In genomic region chr12:57461326-57461903, GRCh38 we compare ENCODE assay signal across 8 cellular contexts. TPM values are rescaled to one million over a fixed set of nuclear protein-coding genes. Genes with fewer than 3 reads are reported as not detected.
A peak's percentile ranks its signal among the peaks of the same experiment; 100 is the strongest.
DNase-seq lines count a peak whose midpoint lies in the region; ATAC-seq and TF ChIP-seq lines count a peak whose summit lies in the region.

No MANE protein-coding gene starts in this region.

- peak overlapping the region; percentile 89 to 100 (median 99) for H3K4me2 ChIP-seq in BLaER1 treated with 17β-estradiol and CSF1 and Interleukin-3, amounts not matched to agents 10 nM and 100 nM
- H3K4me2 ChIP-seq in fibroblast of lung (ENCODE audit: extremely low read depth, insufficient read depth, low read length): peak overlapping the region; percentile 94

- peaks cover 0 to 11% (median 0%) of the 10 kb centered on the region in 11 experiments; a peak in 6 of 22 replicates for H4K20me1 ChIP-seq in BLaER1 treated with 17β-estradiol and CSF1 and Interleukin-3, amounts not matched to agents 10 nM and 100 nM
- H4K20me1 ChIP-seq in fibroblast of lung (ENCODE audit: control insufficient read depth, extremely low read depth, insufficient read depth, low read length): no peaks in the 10 kb centered on the region

- H3K4me3 ChIP-seq in BLaER1 treated with 17β-estradiol and CSF1 and Interleukin-3, amounts not matched to agents 10 nM and 100 nM: peak overlapping the region; percentile 56 to 75 (median 69)
- H3K4me3 ChIP-seq in HFF-Myc (replicated peaks; ENCODE audit: low read depth, low read length) (peak overlapping the region; percentile 58), fibroblast of lung (replicated peaks in 1 of 4; ENCODE audit: control extremely low read depth in 1 of 4, insufficient read depth in 1 of 4, low read depth in 3 of 4, low read length in 4 of 4) (peak overlapping the region; percentile 56 to 88 (median 70))

- peaks cover 51% of the 10 kb centered on the region for H3K4me1 Mint-ChIP-seq in activated CD4-positive, alpha-beta T cell treated with anti-CD3 and anti-CD28 coated beads, Interleukin-2, amount 10 ng/mL, durations not matched to agents 7 days and 5 days
- peaks cover 31 to 61% (median 39%) of the 10 kb centered on the region in 4 donors for H3K4me1 Mint-ChIP-seq in naive thymus-derived CD8-positive, alpha-beta T cell

- peak overlapping the region in 2 of 11 experiments; percentile 18 to 20; a peak in 2 of 22 replicates for H3K27ac ChIP-seq in BLaER1 treated with 17β-estradiol and CSF1 and Interleukin-3, amounts not matched to agents 10 nM and 100 nM
- H3K27ac ChIP-seq in fibroblast of lung (ENCODE audit: insufficient read depth, low read length): peak overlapping the region; percentile 6

- POLR2A ChIA-PET in activated CD4-positive, alpha-beta T cell treated with anti-CD3 and anti-CD28 coated beads, Interleukin-2, amount 10 ng/mL, durations not matched to agents 7 days and 5 days (lab: Charles Lee): no interaction called here
- POLR2A ChIA-PET in naive thymus-derived CD8-positive, alpha-beta T cell (lab: Charles Lee): interaction anchor here (0.8 to 7.5 kb wide), 9 partner anchors 8 to 60 kb away, joined by 3 to 133 read pairs (median 6); partner anchors contain the start of genes ARHGAP9, DDIT3 and MARS1

- no peaks in the 10 kb centered on the region for H3K9me3 ChIP-seq in BLaER1 treated with 17β-estradiol and CSF1 and Interleukin-3, amounts not matched to agents 10 nM and 100 nM (replicated peaks in 1 of 11)
- no peaks in the 10 kb centered on the region for H3K9me3 ChIP-seq in fibroblast of lung (ENCODE audit: control insufficient read depth, insufficient read depth, low read depth, low read length)

- H3K27ac Mint-ChIP-seq in activated CD4-positive, alpha-beta T cell treated with anti-CD3 and anti-CD28 coated beads, Interleukin-2, amount 10 ng/mL, durations not matched to agents 7 days and 5 days: no peak overlapping the region
- peak overlapping the region in 8 of 10 donors; percentile 71 to 93 (median 80) for H3K27ac Mint-ChIP-seq in naive thymus-derived CD8-positive, alpha-beta T cell

- H2AFZ ChIP-seq in fibroblast of lung (ENCODE audit: low read length): peak overlapping the region; percentile 67

- CTCF ChIA-PET in activated CD4-positive, alpha-beta T cell treated with anti-CD3 and anti-CD28 coated beads, Interleukin-2, amount 10 ng/mL, durations not matched to agents 7 days and 5 days (lab: Charles Lee): interaction anchor here (1.2 to 3.7 kb wide), 7 partner anchors 8 to 248 kb away, joined by 3 to 27 read pairs (median 4); partner anchors contain the start of gene ARHGAP9

- H3K36me3 ChIP-seq in BLaER1 treated with 17β-estradiol and CSF1 and Interleukin-3, amounts not matched to agents 10 nM and 100 nM: no peaks in the 10 kb centered on the region
- H3K36me3 ChIP-seq in fibroblast of lung (ENCODE audit: control insufficient read depth, insufficient read depth, low read length): no peaks in the 10 kb centered on the region

- no peaks in the 10 kb centered on the region for H3K9me3 Mint-ChIP-seq in activated CD4-positive, alpha-beta T cell treated with anti-CD3 and anti-CD28 coated beads, Interleukin-2, amount 10 ng/mL, durations not matched to agents 7 days and 5 days
- H3K9me3 Mint-ChIP-seq in naive thymus-derived CD8-positive, alpha-beta T cell: no peaks in the 10 kb centered on the region

- H3K79me2 ChIP-seq in fibroblast of lung (ENCODE audit: control insufficient read depth, insufficient read depth, low read length): no peaks in the 10 kb centered on the region

- H3K9ac ChIP-seq in BLaER1 treated with 17β-estradiol and CSF1 and Interleukin-3, amounts not matched to agents 10 nM and 100 nM: peak overlapping the region; percentile 54 to 76 (median 71)
- peak overlapping the region; percentile 30 for H3K9ac ChIP-seq in fibroblast of lung (ENCODE audit: insufficient read depth, low read length)

- peak overlapping the region; percentile 76 for H3K4me3 Mint-ChIP-seq in activated CD4-positive, alpha-beta T cell treated with anti-CD3 and anti-CD28 coated beads, Interleukin-2, amount 10 ng/mL, durations not matched to agents 7 days and 5 days
- peak overlapping the region; percentile 80 to 96 (median 88) for H3K4me3 Mint-ChIP-seq in naive thymus-derived CD8-positive, alpha-beta T cell

- peak in 1 of 2 donors; percentile 7 for ATAC-seq in naive thymus-derived CD8-positive, alpha-beta T cell
- ATAC-seq in HG03432 (IDR thresholded peaks at IDR 0.05; ENCODE audit: unreplicated experiment) (no peak), GM18502 (IDR thresholded peaks at IDR 0.05; ENCODE audit: poor library complexity, unreplicated experiment) (no peak), HG03460 (IDR thresholded peaks at IDR 0.05; ENCODE audit: unreplicated experiment) (no peak)

- H3K27me3 Mint-ChIP-seq in activated CD4-positive, alpha-beta T cell treated with anti-CD3 and anti-CD28 coated beads, Interleukin-2, amount 10 ng/mL, durations not matched to agents 7 days and 5 days: peaks cover 19% of the 10 kb centered on the region
- H3K27me3 Mint-ChIP-seq in naive thymus-derived CD8-positive, alpha-beta T cell: peaks cover 0 to 3% (median 0%) of the 10 kb centered on the region in 5 donors

- H3K36me3 Mint-ChIP-seq in activated CD4-positive, alpha-beta T cell treated with anti-CD3 and anti-CD28 coated beads, Interleukin-2, amount 10 ng/mL, durations not matched to agents 7 days and 5 days (ENCODE audit: low read depth): no peaks in the 10 kb centered on the region
- H3K36me3 Mint-ChIP-seq in naive thymus-derived CD8-positive, alpha-beta T cell: no peaks in the 10 kb centered on the region

- TF ChIP-seq CTCF in HFF-Myc (IDR thresholded peaks at IDR 0.05; ENCODE audit: low read depth, low read length, missing control alignments): no peak
- no peak for TF ChIP-seq CTCF in fibroblast of lung (conservative IDR thresholded peaks at IDR 0.05 in 1 of 2, IDR thresholded peaks at IDR 0.05 in 1 of 2; ENCODE audit: low read depth in 1 of 2, low read length in 2 of 2)

- peaks cover 7 to 22% (median 18%) of the 10 kb centered on the region in 11 experiments for H3K27me3 ChIP-seq in BLaER1 treated with 17β-estradiol and CSF1 and Interleukin-3, amounts not matched to agents 10 nM and 100 nM
- H3K27me3 ChIP-seq in fibroblast of lung (ENCODE audit: control insufficient read depth, insufficient read depth, low read length): no peaks in the 10 kb centered on the region

- peaks cover 43 to 72% (median 57%) of the 10 kb centered on the region in 10 experiments for H3K4me1 ChIP-seq in BLaER1 treated with 17β-estradiol and CSF1 and Interleukin-3, amounts not matched to agents 10 nM and 100 nM
- peaks cover 2% of the 10 kb centered on the region for H3K4me1 ChIP-seq in fibroblast of lung (ENCODE audit: control insufficient read depth, extremely low read depth, insufficient read depth, low read length)

- DNase-seq in HFF-Myc (ENCODE audit: extremely low read depth, low read depth): no peak
- no peak for DNase-seq in activated CD4-positive, alpha-beta T cell treated with anti-CD3 and anti-CD28 coated beads, Interleukin-2, amount 10 ng/mL, durations not matched to agents 7 days and 5 days
- peak; percentile 52 to 70 for DNase-seq in fibroblast of lung (ENCODE audit: low read depth in 2 of 2)
- peak in 7 of 10 donors; percentile 16 to 72 (median 36) for DNase-seq in naive thymus-derived CD8-positive, alpha-beta T cell

RNA-seq across cellular contexts. Expression of gene GLI1, which starts 1.8 kb away (rescaled TPM):
- total RNA-seq in activated CD4-positive, alpha-beta T cell treated with anti-CD3 and anti-CD28 coated beads, Interleukin-2, amount 10 ng/mL, durations not matched to agents 7 days and 5 days: under 1 TPM; 0.52 to 0.94 TPM
- total RNA-seq in fibroblast of lung: 1.0 and 2.0 TPM in 2 replicates
- 0.40 and 0.97 TPM in 2 replicates for polyA plus RNA-seq in fibroblast of lung
- polyA plus RNA-seq in fibroblast of lung (2012): 1.5 and 3.4 TPM in 2 replicates
- polyA minus RNA-seq in fibroblast of lung (ENCODE audit: low replicate concordance): 2.7 and 17.2 TPM in 2 replicates
- 1 to 10 TPM; 1.9 to 2.7 TPM for total RNA-seq in naive thymus-derived CD8-positive, alpha-beta T cell
- polyA plus RNA-seq in naive thymus-derived CD8-positive, alpha-beta T cell: not detected

RNA-seq across cellular contexts. Expression of gene INHBE, which starts 6.3 kb away (rescaled TPM):
- total RNA-seq in activated CD4-positive, alpha-beta T cell treated with anti-CD3 and anti-CD28 coated beads, Interleukin-2, amount 10 ng/mL, durations not matched to agents 7 days and 5 days: not detected
- total RNA-seq in fibroblast of lung: 9.2 and 26.4 TPM in 2 replicates
- polyA plus RNA-seq in fibroblast of lung: 0.41 and 0.67 TPM in 2 replicates
- 0.40 and 1.0 TPM in 2 replicates for polyA plus RNA-seq in fibroblast of lung (2012)
- polyA minus RNA-seq in fibroblast of lung (ENCODE audit: low replicate concordance): not detected in 2 replicates
- not detected for total RNA-seq in naive thymus-derived CD8-positive, alpha-beta T cell
- polyA plus RNA-seq in naive thymus-derived CD8-positive, alpha-beta T cell: under 1 TPM in 1 of 3 donors, not detected in 2; 0.16 TPM

RNA-seq across cellular contexts. Expression of gene ARHGAP9, which starts 18.3 kb away (rescaled TPM):
- 100 to 1,000 TPM; 218 to 259 TPM for total RNA-seq in activated CD4-positive, alpha-beta T cell treated with anti-CD3 and anti-CD28 coated beads, Interleukin-2, amount 10 ng/mL, durations not matched to agents 7 days and 5 days
- under 0.01 TPM in 2 replicates for total RNA-seq in fibroblast of lung
- polyA plus RNA-seq in fibroblast of lung: 0.08 and 0.10 TPM in 2 replicates
- polyA plus RNA-seq in fibroblast of lung (2012): 0.15 TPM in 1 of 2 replicates, not detected in the other
- polyA minus RNA-seq in fibroblast of lung (ENCODE audit: low replicate concordance): not detected in 2 replicates
- total RNA-seq in naive thymus-derived CD8-positive, alpha-beta T cell: 100 to 1,000 TPM; 287 to 291 TPM
- 100 to 1,000 TPM; 136 to 240 (median 150) TPM for polyA plus RNA-seq in naive thymus-derived CD8-positive, alpha-beta T cell

RNA-seq across cellular contexts. Expression of gene MARS1, which starts 26.5 kb away (rescaled TPM):
- total RNA-seq in activated CD4-positive, alpha-beta T cell treated with anti-CD3 and anti-CD28 coated beads, Interleukin-2, amount 10 ng/mL, durations not matched to agents 7 days and 5 days: 100 to 1,000 TPM; 214 to 247 TPM
- total RNA-seq in fibroblast of lung: 223 and 352 TPM in 2 replicates
- polyA plus RNA-seq in fibroblast of lung: 89.9 and 103 TPM in 2 replicates
- 127 and 147 TPM in 2 replicates for polyA plus RNA-seq in fibroblast of lung (2012)
- polyA minus RNA-seq in fibroblast of lung (ENCODE audit: low replicate concordance): 393 and 409 TPM in 2 replicates
- total RNA-seq in naive thymus-derived CD8-positive, alpha-beta T cell: 100 to 1,000 TPM; 368 to 386 TPM
- polyA plus RNA-seq in naive thymus-derived CD8-positive, alpha-beta T cell: 10 to 100 TPM; 81.0 to 93.5 (median 91.9) TPM

RNA-seq across cellular contexts. Expression of gene INHBC, which starts 26.8 kb away (rescaled TPM):
- not detected for total RNA-seq in activated CD4-positive, alpha-beta T cell treated with anti-CD3 and anti-CD28 coated beads, Interleukin-2, amount 10 ng/mL, durations not matched to agents 7 days and 5 days
- total RNA-seq in fibroblast of lung: not detected in 2 replicates
- polyA plus RNA-seq in fibroblast of lung: 0.05 TPM in 1 of 2 replicates, not detected in the other
- polyA plus RNA-seq in fibroblast of lung (2012): not detected in 2 replicates
- polyA minus RNA-seq in fibroblast of lung (ENCODE audit: low replicate concordance): 0.15 TPM in 1 of 2 replicates, not detected in the other
- under 1 TPM; 0.18 to 0.19 TPM for total RNA-seq in naive thymus-derived CD8-positive, alpha-beta T cell
- polyA plus RNA-seq in naive thymus-derived CD8-positive, alpha-beta T cell: not detected

Comparison
In these comparisons a context has a peak if more than half of its experiments do, and no peak if none do; other contexts are left out.
1. DNase-seq: peak in fibroblast of lung (2 of 2) and naive thymus-derived CD8-positive, alpha-beta T cell (7 of 10); none in HFF-Myc (single experiment) and activated CD4-positive, alpha-beta T cell treated with anti-CD3 and anti-CD28 coated beads, Interleukin-2, amount 10 ng/mL, durations not matched to agents 7 days and 5 days (single experiment).
2. RNA of gene ARHGAP9, which starts 18.3 kb away (total RNA-seq): 287 to 291 TPM in naive thymus-derived CD8-positive, alpha-beta T cell and 218 to 259 TPM in activated CD4-positive, alpha-beta T cell treated with anti-CD3 and anti-CD28 coated beads, Interleukin-2, amount 10 ng/mL, durations not matched to agents 7 days and 5 days; under 0.01 TPM in fibroblast of lung; every median in the first group is over 100 times any median in the second.
3. Peak in every context shown above with its lines, with median percentiles within 50 percentile points of each other: H3K4me3 ChIP-seq.